Comparison of ENCODE assay signal across 4 cellular contexts in the genomic region with DNA sequence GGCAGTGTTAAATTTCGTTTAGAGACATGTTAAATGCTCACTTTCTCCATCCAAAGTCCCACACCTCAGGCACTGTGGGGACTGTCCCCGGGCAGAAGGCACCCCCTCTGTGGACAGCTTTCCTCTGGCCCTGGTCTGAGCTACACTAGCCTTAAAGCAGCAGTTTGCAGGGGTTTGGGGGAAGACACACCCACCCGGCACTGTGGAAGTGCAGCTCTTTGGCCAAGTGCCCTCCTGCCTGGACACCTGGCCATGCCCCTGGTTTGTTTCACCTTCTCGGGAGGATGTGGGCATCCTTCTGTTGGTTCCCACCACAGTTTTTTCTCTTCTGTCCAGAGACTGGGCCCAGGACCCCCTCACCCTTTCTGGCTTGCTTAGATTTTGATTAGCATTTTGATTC.
"Had no signal": no experiment of that assay in that cellular context is flagged by ENCODE, and none has a peak within 500 bp of the region (broad histone marks: within the 10 kb centered on the region; RNA-seq: fewer than 3 reads in every experiment).

No MANE protein-coding gene starts in this region.

- ATAC-seq: GM23338, HepG2 had no signal

- DNase-seq: H9, HCEC 1CT had no signal

- H3K4me2 ChIP-seq: GM23338 had no signal

- H3K4me3 ChIP-seq: GM23338 had no signal

- H2AFZ ChIP-seq: GM23338 had no signal
